In the genomic region with DNA sequence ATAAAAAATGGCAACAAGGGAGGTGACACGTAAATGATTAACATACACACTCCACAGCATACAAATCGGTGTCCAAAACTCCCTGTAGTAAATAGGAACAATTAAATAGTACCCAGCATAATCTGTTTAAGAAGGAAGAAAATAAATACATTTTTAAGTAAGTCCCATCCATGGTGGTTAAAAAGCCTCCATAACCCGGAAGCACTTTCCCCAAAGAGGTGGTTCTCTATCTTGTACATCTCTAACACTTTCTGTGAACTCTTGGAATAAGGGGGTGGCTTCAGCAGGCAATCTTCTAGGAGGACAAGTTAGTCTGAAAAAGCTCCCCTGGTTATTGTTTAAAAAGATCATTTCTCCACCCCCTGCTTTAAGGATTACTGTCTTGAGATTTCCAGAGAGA, we compare ENCODE assay signal across 25 cellular contexts.
A peak's percentile ranks its signal among the peaks of the same experiment; 100 is the strongest.
DNase-seq lines count a peak whose midpoint lies in the region; ATAC-seq, FAIRE-seq and TF ChIP-seq lines count a peak whose summit lies in the region.
"Had no signal": no experiment of that assay in that cellular context is flagged by ENCODE, and none has a peak within 500 bp of the region (broad histone marks: within the 10 kb centered on the region; RNA-seq: fewer than 3 reads in every experiment).

No MANE protein-coding gene starts in this region.

- H3K9me3 Mint-ChIP-seq in GM23338 (no peaks in the 10 kb centered on the region), type B pancreatic cell (peaks cover 5% of the 10 kb centered on the region)
- H3K9me3 Mint-ChIP-seq: activated CD8-positive, alpha-beta T cell treated with anti-CD3 and anti-CD28 coated beads for 36 hours; CD14-positive monocyte; dendritic cell treated with granulocyte-macrophage colony-stimulating factor and Interleukin-4, amounts not matched to agents 40 ng/mL and 50 ng/mL, for 4 days; natural killer cell had no signal

- TF ChIP-seq POLR2A in GM12878 (IDR thresholded peaks at IDR 0.05; ENCODE audit: low read depth, low read length) = no peak

- H3K27ac ChIP-seq in GM23338 (ENCODE audit: low read depth) (0 out of 2 replicates have a peak overlapping the region, but pooled peaks have one; percentile 0), GM12878 (ENCODE audit: control insufficient read depth, insufficient read depth) (no peak overlapping the region), left ventricle myocardium inferior (replicated peaks) (no peak overlapping the region)
- no peak overlapping the region for H3K27ac ChIP-seq in effector memory CD4-positive, alpha-beta T cell (ENCODE audit: insufficient read depth, low read length, poor library complexity, severe bottlenecking)
- H3K27ac ChIP-seq: ascending aorta, upper lobe of right lung had no signal

- H3K4me3 ChIP-seq in GM23338 = no peak overlapping the region
- no peak overlapping the region for H3K4me3 ChIP-seq in GM12878
- no peak overlapping the region for H3K4me3 ChIP-seq in effector memory CD4-positive, alpha-beta T cell (ENCODE audit: insufficient read depth, low read depth, low read length, poor library complexity, severe bottlenecking)
- no peak overlapping the region for H3K4me3 ChIP-seq in left ventricle myocardium inferior
- H3K4me3 ChIP-seq: ascending aorta, SJSA1, upper lobe of right lung had no signal

- H3K36me3 Mint-ChIP-seq in GM23338 (ENCODE audit: low read depth) (no peaks in the 10 kb centered on the region; the same call in 2 of the 3 replicates), type B pancreatic cell (peaks cover 4% of the 10 kb centered on the region)
- H3K36me3 Mint-ChIP-seq: activated naive CD8-positive, alpha-beta T cell; CD14-positive monocyte; natural killer cell had no signal

- WGBS in GM12878 (ENCODE audit: insufficient coverage, insufficient replicate concordance, low lambda C conversion rate, missing lambda C conversion rate) = 6% methylated on average over 3 of the region's 3 CpGs

- no peak overlapping the region for H3K9ac ChIP-seq in GM12878 (ENCODE audit: control insufficient read depth, insufficient read depth, low read length)

- CTCF ChIA-PET in GM12878 (lab: Yijun Ruan, JAX) = interaction anchor here (0.9 kb wide), 1 partner anchor 36 kb away, joined by 3 read pairs; no protein-coding TSS in a partner anchor

- ATAC-seq in GM23338 = no peak
- no peak for ATAC-seq in GM12878
- ATAC-seq in left ventricle myocardium superior = no peak
- ATAC-seq: activated CD4-positive, CD25-positive, alpha-beta regulatory T cell treated with anti-CD3 and anti-CD28 coated beads, Interleukin-2, amount 50 U/mL, for 24 hours; activated CD8-positive, alpha-beta T cell treated with anti-CD3 and anti-CD28 coated beads for 36 hours; natural killer cell; upper lobe of right lung had no signal

- H3K27me3 Mint-ChIP-seq in GM23338 (ENCODE audit: insufficient read depth, low read depth, poor library complexity) = peaks cover 3% of the 10 kb centered on the region
- no peaks in the 10 kb centered on the region for H3K27me3 Mint-ChIP-seq in type B pancreatic cell

- H3K79me2 ChIP-seq in GM23338 (replicated peaks; ENCODE audit: insufficient read depth) (peaks cover 96% of the 10 kb centered on the region), GM12878 (ENCODE audit: control insufficient read depth, insufficient read depth, low read length) (no peaks in the 10 kb centered on the region)

- H3K4me1 ChIP-seq in GM23338 (ENCODE audit: insufficient read depth) (peaks cover 66% of the 10 kb centered on the region), GM12878 (ENCODE audit: control insufficient read depth, insufficient read depth, low read length) (no peaks in the 10 kb centered on the region), left ventricle myocardium inferior (peaks cover 41% of the 10 kb centered on the region)
- no peaks in the 10 kb centered on the region for H3K4me1 ChIP-seq in effector memory CD4-positive, alpha-beta T cell (ENCODE audit: control insufficient read depth, insufficient read depth, low read length, poor library complexity, severe bottlenecking)
- H3K4me1 ChIP-seq: ascending aorta had no signal

- TF ChIP-seq CTCF in GM23338 (conservative IDR thresholded peaks at IDR 0.05; ENCODE audit: low read depth in 2 of 2) = no peak
- no peak for TF ChIP-seq CTCF in GM12878 (IDR thresholded peaks at IDR 0.05 in 2 of 3, conservative IDR thresholded peaks at IDR 0.05 in 1 of 3; ENCODE audit: control insufficient read depth in 2 of 3, extremely low read depth in 1 of 3, insufficient read depth in 1 of 3, low read depth in 3 of 3, low read length in 3 of 3)
- no peak for TF ChIP-seq CTCF in type B pancreatic cell (conservative IDR thresholded peaks at IDR 0.05)
- no peak for TF ChIP-seq CTCF in left ventricle myocardium inferior (IDR thresholded peaks at IDR 0.05; ENCODE audit: borderline replicate concordance)

- no peaks in the 10 kb centered on the region for H3F3A ChIP-seq in GM23338 (replicated peaks; ENCODE audit: low read depth)

- H3K4me3 Mint-ChIP-seq in GM23338 (no peak overlapping the region), type B pancreatic cell (no peak overlapping the region)
- H3K4me3 Mint-ChIP-seq: activated CD8-positive, alpha-beta T cell treated with anti-CD3 and anti-CD28 coated beads for 36 hours; activated naive CD8-positive, alpha-beta T cell; CD14-positive monocyte; dendritic cell treated with granulocyte-macrophage colony-stimulating factor and Interleukin-4, amounts not matched to agents 40 ng/mL and 50 ng/mL, for 4 days; natural killer cell had no signal

- SMC1A ChIA-PET in GM12878 (lab: Charles Lee; ENCODE audit: uncharacterized antibody, unreplicated experiment) = interaction anchor here (1.4 to 7.5 kb wide), 6 partner anchors 12 to 81 kb away, joined by 3 to 30 read pairs (median 12); no protein-coding TSS in a partner anchor

- H2AFZ ChIP-seq in GM23338 (no peak overlapping the region), GM12878 (ENCODE audit: control insufficient read depth, low read depth, low read length) (no peak overlapping the region)

- intact Hi-C loops in GM12878 (cut with micrococcal nuclease; ENCODE audit: unreplicated experiment) = no loop called here
- intact Hi-C loops in left ventricle myocardium superior (cut with micrococcal nuclease) = no loop called here
- intact Hi-C loops in left ventricle myocardium inferior (cut with micrococcal nuclease) = no loop called here

- no peak for TF ChIP-seq RAD21 in GM12878 (IDR thresholded peaks at IDR 0.05; ENCODE audit: insufficient read depth, low read depth, low read length)

- FAIRE-seq in GM12878 (lab: Jason Lieb, UNC) = no peak
- FAIRE-seq: GM12891, RCC 7860 had no signal

- no peaks in the 10 kb centered on the region for H3K36me3 ChIP-seq in GM23338 (ENCODE audit: insufficient read depth)
- no peaks in the 10 kb centered on the region for H3K36me3 ChIP-seq in GM12878 (ENCODE audit: control insufficient read depth in 2 of 2, insufficient read depth in 2 of 2, low read length in 1 of 2)
- no peaks in the 10 kb centered on the region for H3K36me3 ChIP-seq in effector memory CD4-positive, alpha-beta T cell (ENCODE audit: control insufficient read depth, insufficient read depth, low read length)
- H3K36me3 ChIP-seq in left ventricle myocardium inferior = no peaks in the 10 kb centered on the region
- H3K36me3 ChIP-seq: ascending aorta, SJSA1, upper lobe of right lung had no signal

- H4K20me1 ChIP-seq in GM23338 (replicated peaks; ENCODE audit: insufficient read depth) (no peaks in the 10 kb centered on the region; the same call in 1 of the 2 replicates), GM12878 (ENCODE audit: control insufficient read depth, insufficient read depth) (no peaks in the 10 kb centered on the region)

- in situ Hi-C loops in GM12878 (cut with MboI) = no loop called here

- H3K4me1 Mint-ChIP-seq in GM23338 = peaks cover 55% of the 10 kb centered on the region
- peaks cover 38% of the 10 kb centered on the region for H3K4me1 Mint-ChIP-seq in type B pancreatic cell (ENCODE audit: unreplicated experiment)
- H3K4me1 Mint-ChIP-seq: CD14-positive monocyte, natural killer cell had no signal

- H3K4me2 ChIP-seq in GM23338 (0 out of 2 replicates have a peak overlapping the region, but pooled peaks have one; percentile 9), GM12878 (ENCODE audit: control insufficient read depth, insufficient read depth) (no peak overlapping the region)

- RAD21 ChIA-PET in GM12878 (lab: Charles Lee; ENCODE audit: unreplicated experiment) = no interaction called here

- H3K9me2 ChIP-seq in GM23338 (ENCODE audit: insufficient read depth) = no peaks in the 10 kb centered on the region

- POLR2A ChIA-PET in GM12878 (lab: Charles Lee) = interaction anchor here (1.2 to 1.4 kb wide), 2 partner anchors 11 to 32 kb away, joined by 3 to 5 read pairs; no protein-coding TSS in a partner anchor

- H3K27me3 ChIP-seq in GM23338 (ENCODE audit: insufficient read depth) (no peaks in the 10 kb centered on the region), GM12878 (replicated peaks in 1 of 2; ENCODE audit: control insufficient read depth in 2 of 2, insufficient read depth in 2 of 2, low read length in 1 of 2) (no peaks in the 10 kb centered on the region), left ventricle myocardium inferior (ENCODE audit: low read depth) (no peaks in the 10 kb centered on the region)
- H3K27me3 ChIP-seq in effector memory CD4-positive, alpha-beta T cell (replicated peaks; ENCODE audit: control insufficient read depth, insufficient read depth, low read length, poor library complexity, severe bottlenecking) = no peaks in the 10 kb centered on the region
- H3K27me3 ChIP-seq: ascending aorta, SJSA1, upper lobe of right lung had no signal

- TF ChIP-seq EP300 in GM12878 (IDR thresholded peaks at IDR 0.05; ENCODE audit: borderline replicate concordance in 1 of 2, control insufficient read depth in 1 of 2, low read depth in 2 of 2, low read length in 2 of 2) = no peak

- H3K27ac Mint-ChIP-seq in GM23338 (no peak overlapping the region), type B pancreatic cell (peak overlapping the region; percentile 57)
- H3K27ac Mint-ChIP-seq: activated CD8-positive, alpha-beta T cell treated with anti-CD3 and anti-CD28 coated beads for 36 hours; activated naive CD8-positive, alpha-beta T cell; CD14-positive monocyte; dendritic cell treated with granulocyte-macrophage colony-stimulating factor and Interleukin-4, amounts not matched to agents 40 ng/mL and 50 ng/mL, for 4 days; natural killer cell had no signal

- BruUV-seq in GM12878 (replicated peaks; lab: Mats Ljungman, UMichigan) = no TSS peak

- no peaks in the 10 kb centered on the region for H3K9me3 ChIP-seq in GM12878 (replicated peaks; ENCODE audit: control insufficient read depth, insufficient read depth, low read length)
- no peaks in the 10 kb centered on the region for H3K9me3 ChIP-seq in effector memory CD4-positive, alpha-beta T cell (ENCODE audit: control insufficient read depth, low read length)
- H3K9me3 ChIP-seq in left ventricle myocardium inferior (replicated peaks) = no peaks in the 10 kb centered on the region
- H3K9me3 ChIP-seq: ascending aorta, SJSA1, upper lobe of right lung had no signal

- DNase-seq in GM23338 (ENCODE audit: low spot score) = no peak
- no peak for DNase-seq in GM12878 (ENCODE audit: low read depth, low spot score)
- DNase-seq in islet precursor cell = peak; percentile 21
- DNase-seq in type B pancreatic cell (ENCODE audit: extremely low spot score, unreplicated experiment) = no peak
- no peak for DNase-seq in left ventricle myocardium superior
- DNase-seq in effector memory CD4-positive, alpha-beta T cell = no peak
- DNase-seq in left ventricle myocardium inferior = no peak
- DNase-seq: activated CD8-positive, alpha-beta T cell treated with anti-CD3 and anti-CD28 coated beads for 36 hours; activated T-cell treated with anti-CD3 and anti-CD28 coated beads for 4 hours; central memory CD4-positive, alpha-beta T cell; natural killer cell; NCI-H1092 treated with DMSO at 0.1 percent for 48 hours; NCI-H187 treated with DMSO at 0.1 percent for 48 hours; NCI-H524 treated with DMSO at 0.1 percent for 48 hours; retina; stimulated activated CD4-positive, alpha-beta T cell treated with anti-CD3 and anti-CD28 coated beads, Interleukin-2, amount 100 ng/mL, for 24 hours; upper lobe of right lung had no signal
